ENCODE assay signal across 9 cellular contexts in the genomic region with DNA sequence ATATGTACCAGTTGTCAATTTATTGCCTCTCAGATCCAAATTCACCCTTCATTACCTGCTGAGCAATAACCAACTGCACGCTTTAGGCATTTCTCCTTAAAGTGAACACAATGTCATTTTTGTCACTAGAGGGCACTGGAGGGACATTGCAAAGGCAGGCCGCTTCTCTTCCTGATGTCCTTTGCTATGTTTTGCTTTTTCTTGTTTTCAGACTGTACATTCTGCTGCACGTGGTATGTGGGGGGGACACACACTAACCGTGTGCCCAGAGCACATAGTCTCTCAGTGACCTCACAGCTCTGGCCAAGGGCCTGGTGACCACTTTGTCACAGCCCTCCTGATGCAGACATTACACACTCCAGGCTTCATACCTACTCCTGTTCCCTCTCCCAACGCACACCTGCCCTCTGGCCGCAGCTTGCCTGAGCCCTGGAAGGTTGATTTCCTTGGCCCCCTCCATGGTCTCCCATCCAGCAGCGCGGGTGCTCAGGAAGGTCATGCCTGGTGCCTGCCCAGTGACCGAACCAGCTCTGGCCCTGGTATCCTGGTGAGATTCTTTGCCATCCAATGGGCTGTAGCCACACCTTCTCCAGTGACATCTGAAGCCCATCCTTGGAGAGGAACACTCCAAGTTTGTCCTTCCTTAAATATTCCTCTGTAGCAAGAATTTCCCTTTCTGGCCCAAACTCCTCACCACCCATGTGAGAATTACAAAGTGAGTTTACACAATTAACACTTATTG. TPM values are rescaled to one million over a fixed set of nuclear protein-coding genes. Genes with fewer than 3 reads are reported as not detected.
DNase-seq lines count a peak whose midpoint lies in the region; ATAC-seq and TF ChIP-seq lines count a peak whose summit lies in the region.
"Had no signal": no experiment of that assay in that cellular context is flagged by ENCODE, and none has a peak within 500 bp of the region (broad histone marks: within the 10 kb centered on the region; RNA-seq: fewer than 3 reads in every experiment).

No MANE protein-coding gene starts in this region.

- H3K4me3 Mint-ChIP-seq in T-helper 2 cell treated with Interferon-gamma antibody and Interleukin-4, amounts not matched to agents 5 μg/mL and 100 μg/mL, for 36 hours = no peak overlapping the region

- no peak overlapping the region for H3K4me2 ChIP-seq in KMS-11

- TF ChIP-seq CTCF in KMS-11 (conservative IDR thresholded peaks at IDR 0.05; ENCODE audit: low read depth, low read length) (peak; percentile 61), foreskin keratinocyte (conservative IDR thresholded peaks at IDR 0.05) (peak; percentile 61), upper lobe of right lung (IDR thresholded peaks at IDR 0.05) (peak; percentile 58)

- H3K36me3 ChIP-seq in KMS-11 (ENCODE audit: insufficient read depth) = no peaks in the 10 kb centered on the region
- H3K36me3 ChIP-seq in upper lobe of right lung = no peaks in the 10 kb centered on the region
- H3K36me3 ChIP-seq: thyroid gland had no signal

- no peak overlapping the region for H3K9ac ChIP-seq in KMS-11

- no peak overlapping the region for H2AFZ ChIP-seq in KMS-11 (ENCODE audit: low read depth)

- H3K4me1 ChIP-seq in KMS-11 (ENCODE audit: low read depth, poor library complexity, severe bottlenecking) = peaks cover 6% of the 10 kb centered on the region
- H3K4me1 ChIP-seq in foreskin keratinocyte = no peaks in the 10 kb centered on the region
- peaks cover 6% of the 10 kb centered on the region for H3K4me1 ChIP-seq in upper lobe of right lung
- H3K4me1 ChIP-seq: thyroid gland had no signal

- intact Hi-C loops in upper lobe of right lung (cut with DNase I) = no loop called here

- H3K79me2 ChIP-seq in KMS-11 (ENCODE audit: insufficient read depth, low read depth) = no peaks in the 10 kb centered on the region

- H3K4me3 ChIP-seq in KMS-11 (IDR thresholded peaks at IDR 0.05; ENCODE audit: insufficient read depth, low read depth, low read length) = no peak overlapping the region
- H3K4me3 ChIP-seq in upper lobe of right lung = no peak overlapping the region
- H3K4me3 ChIP-seq: thyroid gland had no signal

- H3K27ac ChIP-seq in KMS-11 = no peak overlapping the region
- no peak overlapping the region for H3K27ac ChIP-seq in foreskin keratinocyte
- no peak overlapping the region for H3K27ac ChIP-seq in upper lobe of right lung
- H3K27ac ChIP-seq: thyroid gland had no signal

- H3K27me3 ChIP-seq in KMS-11 (ENCODE audit: insufficient read depth, low read depth) (no peaks in the 10 kb centered on the region), foreskin keratinocyte (peaks cover 14% of the 10 kb centered on the region), upper lobe of right lung (peaks cover 19% of the 10 kb centered on the region)
- H3K27me3 ChIP-seq: thyroid gland had no signal

- H3K27me3 Mint-ChIP-seq in T-helper 2 cell treated with Interferon-gamma antibody and Interleukin-4, amounts not matched to agents 5 μg/mL and 100 μg/mL, for 36 hours (ENCODE audit: low read depth) = peaks cover 28% of the 10 kb centered on the region

- peaks cover 6% of the 10 kb centered on the region for H3K9me3 Mint-ChIP-seq in T-helper 2 cell treated with Interferon-gamma antibody and Interleukin-4, amounts not matched to agents 5 μg/mL and 100 μg/mL, for 36 hours

- no peak overlapping the region for H3K27ac Mint-ChIP-seq in T-helper 2 cell treated with Interferon-gamma antibody and Interleukin-4, amounts not matched to agents 5 μg/mL and 100 μg/mL, for 36 hours

- DNase-seq in DMS53 treated with DMSO at 0.1 percent for 48 hours (lab: John Stamatoyannopoulos, UW; ENCODE audit: unreplicated experiment) (peak; percentile 84), SIG-M5 treated with dmso at 0.1 percent for 504 hours (lab: John Stamatoyannopoulos, UW; ENCODE audit: unreplicated experiment) (peak; percentile 70), foreskin keratinocyte (peak in 1 of 2 donors; percentile 20), upper lobe of right lung (no peak), 8988T (no peak)
- DNase-seq in T-helper 2 cell treated with Interferon-gamma antibody and Interleukin-4, amounts not matched to agents 5 μg/mL and 100 μg/mL, for 36 hours (ENCODE audit: low spot score) = no peak

- no peaks in the 10 kb centered on the region for H3K36me3 Mint-ChIP-seq in T-helper 2 cell treated with Interferon-gamma antibody and Interleukin-4, amounts not matched to agents 5 μg/mL and 100 μg/mL, for 36 hours (ENCODE audit: low read depth)

- H3K9me3 ChIP-seq in upper lobe of right lung = no peaks in the 10 kb centered on the region
- H3K9me3 ChIP-seq: thyroid gland had no signal

- H3K4me1 Mint-ChIP-seq in T-helper 2 cell treated with Interferon-gamma antibody and Interleukin-4, amounts not matched to agents 5 μg/mL and 100 μg/mL, for 36 hours (ENCODE audit: low read depth) = no peaks in the 10 kb centered on the region

- ATAC-seq in foreskin keratinocyte = no peak
- ATAC-seq in upper lobe of right lung = peak; percentile 50
- no peak for ATAC-seq in HG03139 (IDR thresholded peaks at IDR 0.05; ENCODE audit: unreplicated experiment)

- H4K20me1 ChIP-seq in KMS-11 (ENCODE audit: insufficient read depth) = no peaks in the 10 kb centered on the region

RNA-seq across cellular contexts. Expression of a gene that starts 39.9 kb away (rescaled TPM):
- not detected in 2 replicates for total RNA-seq in foreskin keratinocyte
- polyA plus RNA-seq in foreskin keratinocyte = not detected in 2 replicates
- 0.64 TPM for total RNA-seq in upper lobe of right lung

Comparison
In these comparisons a context has a peak if more than half of its experiments do, and no peak if none do; other contexts are left out.
1. DNase-seq: peak in DMS53 treated with DMSO at 0.1 percent for 48 hours (single experiment) and SIG-M5 treated with dmso at 0.1 percent for 504 hours (single experiment); none in upper lobe of right lung (single experiment), T-helper 2 cell treated with Interferon-gamma antibody and Interleukin-4, amounts not matched to agents 5 μg/mL and 100 μg/mL, for 36 hours (single experiment) and 8988T (single experiment).
2. Peak in every context shown above with its lines, with median percentiles within 50 percentile points of each other: CTCF ChIP-seq.